In genomic region chr18:76351961-76352581, GRCh38 we compare ENCODE assay signal across 8 cellular contexts.
DNase-seq lines count a peak whose midpoint lies in the region; ATAC-seq and TF ChIP-seq lines count a peak whose summit lies in the region.

No MANE protein-coding gene starts in this region.

- peak overlapping the region; percentile 57 for H3K9ac ChIP-seq in mesenchymal stem cell (ENCODE audit: low read length)

- no peak overlapping the region for H3K4ac ChIP-seq in mesenchymal stem cell (ENCODE audit: low read depth in 1 of 2, low read length in 2 of 2)

- H2AFZ ChIP-seq in mesenchymal stem cell (ENCODE audit: low read depth, low read length) = no peak overlapping the region

- H2BK15ac ChIP-seq in mesenchymal stem cell (ENCODE audit: low read depth, poor library complexity, severe bottlenecking) = no peak overlapping the region

- 60% methylated on average over 24 of the region's 24 CpGs for WGBS in mesenchymal stem cell

- H2BK120ac ChIP-seq in mesenchymal stem cell (ENCODE audit: low read depth, low read length) = no peak overlapping the region

- ATAC-seq in HG03439 (IDR thresholded peaks at IDR 0.05; ENCODE audit: unreplicated experiment) = no peak
- ATAC-seq in GM21576 (IDR thresholded peaks at IDR 0.05; ENCODE audit: unreplicated experiment) = no peak

- H3K4me1 ChIP-seq in mesenchymal stem cell (ENCODE audit: control insufficient read depth, insufficient read depth, low read depth, low read length) = peaks cover 11% of the 10 kb centered on the region
- H3K4me1 ChIP-seq in effector memory CD4-positive, alpha-beta T cell (ENCODE audit: control insufficient read depth, insufficient read depth, low read length, poor library complexity, severe bottlenecking) = no peaks in the 10 kb centered on the region

- no peak overlapping the region for H3K23ac ChIP-seq in mesenchymal stem cell (ENCODE audit: low read length in 2 of 2)

- H3K4me3 ChIP-seq in BJ (ENCODE audit: low read depth, low read length) (peak overlapping the region; percentile 5), mesenchymal stem cell (ENCODE audit: insufficient read depth in 1 of 2, low read depth in 1 of 2, low read length in 2 of 2) (peak overlapping the region in 1 of 2 experiments; percentile 67)
- H3K4me3 ChIP-seq in effector memory CD4-positive, alpha-beta T cell (ENCODE audit: insufficient read depth, low read depth, low read length, poor library complexity, severe bottlenecking) = no peak overlapping the region

- H3K27me3 ChIP-seq in BJ (ENCODE audit: control insufficient read depth, insufficient read depth, low read length) (no peaks in the 10 kb centered on the region), mesenchymal stem cell (ENCODE audit: control insufficient read depth in 1 of 2, insufficient read depth in 1 of 2, low read length in 2 of 2) (no peaks in the 10 kb centered on the region)
- H3K27me3 ChIP-seq in effector memory CD4-positive, alpha-beta T cell (replicated peaks; ENCODE audit: control insufficient read depth, insufficient read depth, low read length, poor library complexity, severe bottlenecking) = no peaks in the 10 kb centered on the region

- no peak overlapping the region for H2AK5ac ChIP-seq in mesenchymal stem cell (ENCODE audit: low read length, severe bottlenecking)

- H3K9me3 ChIP-seq in mesenchymal stem cell (ENCODE audit: control insufficient read depth, low read length) = peaks cover 5% of the 10 kb centered on the region
- H3K9me3 ChIP-seq in effector memory CD4-positive, alpha-beta T cell (ENCODE audit: control insufficient read depth, low read length) = no peaks in the 10 kb centered on the region

- no peak for TF ChIP-seq CTCF in BJ (IDR thresholded peaks at IDR 0.05; ENCODE audit: insufficient read depth, low read depth, low read length)

- H2BK12ac ChIP-seq in mesenchymal stem cell (ENCODE audit: low read length in 2 of 2) = no peak overlapping the region

- POLR2A ChIA-PET in BJ (lab: Charles Lee) = interaction anchor here (0.6 kb wide), 1 partner anchor 95 kb away, joined by 3 read pairs; no protein-coding TSS in a partner anchor

- H3K79me1 ChIP-seq in mesenchymal stem cell (replicated peaks; ENCODE audit: low read length, poor library complexity, severe bottlenecking) = no peaks in the 10 kb centered on the region

- in situ Hi-C loops in T47D (cut with HindIII; ENCODE audit: low pct_unique_long_range_greater_than_20kb, low sequenced_read_pairs) = no loop called here

- H4K8ac ChIP-seq in mesenchymal stem cell (ENCODE audit: low read length) = no peak overlapping the region

- CTCF ChIA-PET in BJ (lab: Yijun Ruan, JAX) = interaction anchor here (0.6 to 1.4 kb wide), 5 partner anchors 11 to 1699 kb away, joined by 3 to 5 read pairs (median 3); no protein-coding TSS in a partner anchor

- peaks cover 1% of the 10 kb centered on the region; the same call in 1 of the 2 replicates for H3K36me3 ChIP-seq in BJ (ENCODE audit: control insufficient read depth, insufficient read depth, low read length)
- peaks cover 15 to 21% of the 10 kb centered on the region in 2 experiments for H3K36me3 ChIP-seq in mesenchymal stem cell (ENCODE audit: control insufficient read depth in 1 of 2, insufficient read depth in 2 of 2, low read depth in 1 of 2, low read length in 2 of 2)
- H3K36me3 ChIP-seq in effector memory CD4-positive, alpha-beta T cell (ENCODE audit: control insufficient read depth, insufficient read depth, low read length) = no peaks in the 10 kb centered on the region

- H3K14ac ChIP-seq in mesenchymal stem cell (ENCODE audit: low read length in 2 of 2) = no peak overlapping the region

- H3K18ac ChIP-seq in mesenchymal stem cell (ENCODE audit: low read depth in 1 of 2, low read length in 2 of 2) = no peak overlapping the region

- H2BK5ac ChIP-seq in mesenchymal stem cell (ENCODE audit: low read depth, low read length, poor library complexity, severe bottlenecking) = no peak overlapping the region

- no peak overlapping the region for H3K27ac ChIP-seq in mesenchymal stem cell (ENCODE audit: low read length, poor library complexity, severe bottlenecking)
- no peak overlapping the region for H3K27ac ChIP-seq in effector memory CD4-positive, alpha-beta T cell (ENCODE audit: insufficient read depth, low read length, poor library complexity, severe bottlenecking)

- no peak overlapping the region for H4K91ac ChIP-seq in mesenchymal stem cell (ENCODE audit: low read length)

- H3K4me2 ChIP-seq in mesenchymal stem cell (ENCODE audit: low read length, poor library complexity, severe bottlenecking) = no peak overlapping the region

- DNase-seq in BJ (ENCODE audit: low read depth) (peak; percentile 84), NCI-H146 treated with DMSO at 0.1 percent for 48 hours (lab: John Stamatoyannopoulos, UW; ENCODE audit: unreplicated experiment) (peak; percentile 73), T47D (ENCODE audit: low read depth in 1 of 2, low spot score in 1 of 2) (peak; percentile 48 to 68), mesenchymal stem cell (peak; percentile 89), C1 segment of cervical spinal cord (lab: John Stamatoyannopoulos, UW) (no peak)
- no peak for DNase-seq in effector memory CD4-positive, alpha-beta T cell

Comparison
In these comparisons a context has a peak if more than half of its experiments do, and no peak if none do; other contexts are left out.
1. DNase-seq: peak in BJ (single experiment), NCI-H146 treated with DMSO at 0.1 percent for 48 hours (single experiment), T47D (2 of 2) and mesenchymal stem cell (single experiment); none in effector memory CD4-positive, alpha-beta T cell (0 of 3) and C1 segment of cervical spinal cord (0 of 14).